ENCODE assay signal across 11 cellular contexts in the genomic region with DNA sequence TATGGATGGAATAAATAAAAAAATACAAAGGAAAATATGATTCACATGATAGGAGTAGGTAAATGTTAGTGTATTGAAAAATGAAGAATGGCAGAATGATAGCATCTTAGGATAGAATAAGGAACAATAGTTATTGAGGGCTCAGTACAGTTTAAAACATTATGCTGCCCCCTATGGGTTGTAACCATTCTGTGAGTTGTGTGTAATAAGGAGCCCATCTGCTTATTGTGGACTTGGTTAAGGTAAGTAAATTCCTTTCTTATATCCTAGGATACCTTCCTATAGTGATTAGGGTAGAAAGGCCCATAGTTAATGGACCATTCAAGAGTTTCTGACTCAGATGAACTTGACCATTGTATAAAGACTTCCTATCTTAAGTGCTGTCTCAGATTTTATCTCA.
A peak's percentile ranks its signal among the peaks of the same experiment; 100 is the strongest.
DNase-seq lines count a peak whose midpoint lies in the region; ATAC-seq and TF ChIP-seq lines count a peak whose summit lies in the region.
"Had no signal": no experiment of that assay in that cellular context is flagged by ENCODE, and none has a peak within 500 bp of the region (broad histone marks: within the 10 kb centered on the region; RNA-seq: fewer than 3 reads in every experiment).

No MANE protein-coding gene starts in this region.

- H3K9me3 ChIP-seq in DND-41 (ENCODE audit: insufficient read depth, low read length, severe bottlenecking): no peaks in the 10 kb centered on the region
- no peaks in the 10 kb centered on the region for H3K9me3 ChIP-seq in adrenal gland (replicated peaks in 1 of 3)
- H3K9me3 ChIP-seq in esophagus squamous epithelium: no peaks in the 10 kb centered on the region
- no peaks in the 10 kb centered on the region for H3K9me3 ChIP-seq in stomach
- H3K9me3 ChIP-seq: ovary had no signal

- H4K20me1 ChIP-seq in DND-41 (ENCODE audit: insufficient read depth, low read length): no peaks in the 10 kb centered on the region

- DNase-seq in DND-41 (no peak), HT-29 (ENCODE audit: low spot score) (peak; percentile 31), adrenal gland (peak in 3 of 7 donors; percentile 11 to 23 (median 18)), left kidney (ENCODE audit: low read depth, low spot score) (peak; percentile 16), esophagus squamous epithelium (lab: John Stamatoyannopoulos, UW) (no peak), stomach (no peak), NCI-H2081 (lab: John Stamatoyannopoulos, UW) (no peak)
- DNase-seq: ovary; stimulated activated naive CD4-positive, alpha-beta T cell had no signal

- intact Hi-C loops in adrenal gland (cut with DNase I): loop anchor here in 1 of 2 donors (10.0 kb wide), 1 partner anchor 871 kb away; no protein-coding TSS in a partner anchor
- intact Hi-C loops in esophagus squamous epithelium (cut with DNase I): no loop called here
- intact Hi-C loops in stomach (cut with DNase I; ENCODE audit: low total_unique reads): no loop called here

- H3K36me3 ChIP-seq in DND-41 (ENCODE audit: insufficient read depth, low read length) (no peaks in the 10 kb centered on the region), adrenal gland (replicated peaks in 1 of 2) (no peaks in the 10 kb centered on the region), esophagus squamous epithelium (no peaks in the 10 kb centered on the region), stomach (no peaks in the 10 kb centered on the region)
- H3K36me3 ChIP-seq: ovary had no signal

- no peak overlapping the region for H3K4me2 ChIP-seq in DND-41 (ENCODE audit: insufficient read depth, low read length)

- H3K9ac ChIP-seq in DND-41 (ENCODE audit: low read depth, low read length): no peak overlapping the region

- H3K4me3 ChIP-seq in DND-41 (ENCODE audit: low read depth in 1 of 2, low read length in 2 of 2) (no peak overlapping the region), adrenal gland (no peak overlapping the region), esophagus squamous epithelium (no peak overlapping the region), stomach (no peak overlapping the region)
- H3K4me3 ChIP-seq: ovary had no signal

- TF ChIP-seq EP300 in stomach (IDR thresholded peaks at IDR 0.05): no peak

- H3K27ac ChIP-seq in DND-41 (ENCODE audit: low read length): no peak overlapping the region
- no peak overlapping the region for H3K27ac ChIP-seq in adrenal gland
- H3K27ac ChIP-seq in esophagus squamous epithelium: no peak overlapping the region
- no peak overlapping the region for H3K27ac ChIP-seq in stomach
- H3K27ac ChIP-seq: ovary had no signal

- no peak for TF ChIP-seq POLR2A in adrenal gland (IDR thresholded peaks at IDR 0.05)
- TF ChIP-seq POLR2A in esophagus squamous epithelium (IDR thresholded peaks at IDR 0.05): no peak
- no peak for TF ChIP-seq POLR2A in stomach (IDR thresholded peaks at IDR 0.05)

- peak; percentile 42 for TF ChIP-seq CTCF in DND-41 (IDR thresholded peaks at IDR 0.05; ENCODE audit: borderline replicate concordance, extremely low read depth, low read length, poor library complexity, severe bottlenecking)
- peak; percentile 19 to 56 (median 41) for TF ChIP-seq CTCF in adrenal gland (IDR thresholded peaks at IDR 0.05)
- TF ChIP-seq CTCF in esophagus squamous epithelium (IDR thresholded peaks at IDR 0.05): no peak
- peak in 3 of 7 experiments; percentile 5 to 17 (median 10) for TF ChIP-seq CTCF in stomach (IDR thresholded peaks at IDR 0.05)

- H3K27me3 ChIP-seq in DND-41 (ENCODE audit: insufficient read depth, low read length, poor library complexity) (no peaks in the 10 kb centered on the region), adrenal gland (no peaks in the 10 kb centered on the region), esophagus squamous epithelium (no peaks in the 10 kb centered on the region), stomach (no peaks in the 10 kb centered on the region)
- H3K27me3 ChIP-seq: ovary had no signal

- H2AFZ ChIP-seq in DND-41 (ENCODE audit: low read depth, low read length): no peak overlapping the region

- no peaks in the 10 kb centered on the region for H3K4me1 ChIP-seq in DND-41 (ENCODE audit: insufficient read depth, low read length)
- H3K4me1 ChIP-seq in adrenal gland (replicated peaks in 1 of 2): no peaks in the 10 kb centered on the region
- H3K4me1 ChIP-seq in esophagus squamous epithelium: no peaks in the 10 kb centered on the region
- H3K4me1 ChIP-seq in stomach: no peaks in the 10 kb centered on the region

- no peaks in the 10 kb centered on the region for H3K79me2 ChIP-seq in DND-41 (ENCODE audit: insufficient read depth, low read length)

- ATAC-seq in DND-41 (ENCODE audit: insufficient read depth, low read depth) (no peak), GM21619 (IDR thresholded peaks at IDR 0.05; ENCODE audit: unreplicated experiment) (no peak)
- ATAC-seq: esophagus mucosa had no signal

Comparison
In these comparisons a context has a peak if more than half of its experiments do, and no peak if none do; other contexts are left out.
1. DNase-seq: peak in HT-29 (single experiment) and left kidney (single experiment); none in DND-41 (single experiment), esophagus squamous epithelium (single experiment), stomach (single experiment) and NCI-H2081 (0 of 2).
2. CTCF ChIP-seq: peak in DND-41 (single experiment) and adrenal gland (6 of 6); none in esophagus squamous epithelium (0 of 6).